In the genomic region with DNA sequence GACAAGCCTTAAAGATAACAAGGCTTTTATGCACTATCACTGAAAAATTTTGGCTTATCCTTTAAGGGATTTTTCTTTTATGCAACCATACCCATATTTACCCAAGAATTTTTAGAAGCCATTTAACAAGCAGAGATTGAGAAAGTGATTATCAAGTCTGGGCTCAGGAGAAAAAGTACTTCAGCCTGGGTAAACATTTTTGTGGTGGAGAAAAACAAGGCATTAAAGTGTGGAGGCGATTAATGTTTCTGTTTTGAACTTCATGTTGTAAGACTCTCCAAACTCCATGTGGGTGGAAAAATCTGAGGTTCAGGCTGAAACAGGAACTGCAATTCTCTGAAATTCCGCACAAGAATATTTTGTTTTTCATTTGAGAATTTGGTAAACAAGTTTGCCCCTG, we compare ENCODE assay signal across 27 cellular contexts.
DNase-seq lines count a peak whose midpoint lies in the region; ATAC-seq and TF ChIP-seq lines count a peak whose summit lies in the region.
"Had no signal": no experiment of that assay in that cellular context is flagged by ENCODE, and none has a peak within 500 bp of the region (broad histone marks: within the 10 kb centered on the region; RNA-seq: fewer than 3 reads in every experiment).

No MANE protein-coding gene starts in this region.

- H2AFZ ChIP-seq in PC-3 (ENCODE audit: low read length): no peak overlapping the region
- no peak overlapping the region for H2AFZ ChIP-seq in smooth muscle cell (ENCODE audit: low read depth)

- no peaks in the 10 kb centered on the region for H3K4me1 Mint-ChIP-seq in activated naive CD4-positive, alpha-beta T cell treated with anti-CD3 and anti-CD28 coated beads, Interleukin-2, amount 10 ng/mL, durations not matched to agents 7 days and 5 days
- H3K4me1 Mint-ChIP-seq in CD8-positive, alpha-beta memory T cell: no peaks in the 10 kb centered on the region
- H3K4me1 Mint-ChIP-seq: activated CD4-positive, alpha-beta memory T cell treated with anti-CD3 and anti-CD28 coated beads, Interleukin-2, amount 10 ng/mL, durations not matched to agents 7 days and 5 days; activated naive CD8-positive, alpha-beta T cell treated with anti-CD3 and anti-CD28 coated beads, Interleukin-2, amount 10 ng/mL, durations not matched to agents 7 days and 5 days; central memory CD8-positive, alpha-beta T cell; IgD-negative memory B cell had no signal

- H3K27me3 ChIP-seq in PC-3 (ENCODE audit: low read length) (no peaks in the 10 kb centered on the region), smooth muscle cell (ENCODE audit: low read depth) (no peaks in the 10 kb centered on the region)
- H3K27me3 ChIP-seq in CD8-positive, alpha-beta memory T cell (ENCODE audit: insufficient read depth, low read length, poor library complexity, severe bottlenecking): no peaks in the 10 kb centered on the region
- H3K27me3 ChIP-seq: MG63, spleen had no signal

- H3K27ac Mint-ChIP-seq in activated naive CD4-positive, alpha-beta T cell treated with anti-CD3 and anti-CD28 coated beads, Interleukin-2, amount 10 ng/mL, durations not matched to agents 7 days and 5 days: no peak overlapping the region
- no peak overlapping the region for H3K27ac Mint-ChIP-seq in CD8-positive, alpha-beta memory T cell
- H3K27ac Mint-ChIP-seq: activated CD4-positive, alpha-beta memory T cell treated with anti-CD3 and anti-CD28 coated beads, Interleukin-2, amount 10 ng/mL, durations not matched to agents 7 days and 5 days; activated naive CD8-positive, alpha-beta T cell treated with anti-CD3 and anti-CD28 coated beads, Interleukin-2, amount 10 ng/mL, durations not matched to agents 7 days and 5 days; CD4-positive, alpha-beta T cell; IgD-negative memory B cell; nephron; T-helper 1 cell treated with Interleukin-12 subunit alpha and Interleukin-12 subunit beta and Interleukin-4 antibody, amounts not matched to agents 30 μg/mL and 1 μg/mL, for 36 hours; type B pancreatic cell had no signal

- H3K36me3 ChIP-seq in PC-3 (ENCODE audit: low read depth, low read length) (no peaks in the 10 kb centered on the region), smooth muscle cell (ENCODE audit: low read depth) (peaks cover 4% of the 10 kb centered on the region)
- H3K36me3 ChIP-seq in CD8-positive, alpha-beta memory T cell (ENCODE audit: insufficient read depth, low read length): no peaks in the 10 kb centered on the region
- H3K36me3 ChIP-seq: MG63, spleen had no signal

- peak overlapping the region; percentile 2 for H3K27ac ChIP-seq in PC-3 (ENCODE audit: low read length)
- peak overlapping the region; percentile 65 for H3K27ac ChIP-seq in smooth muscle cell (ENCODE audit: low read depth)
- H3K27ac ChIP-seq in CD8-positive, alpha-beta memory T cell (ENCODE audit: low read depth, low read length): no peak overlapping the region
- H3K27ac ChIP-seq: SK-N-MC, spleen had no signal

- no peaks in the 10 kb centered on the region for H3K36me3 Mint-ChIP-seq in activated naive CD4-positive, alpha-beta T cell treated with anti-CD3 and anti-CD28 coated beads, Interleukin-2, amount 10 ng/mL, durations not matched to agents 7 days and 5 days
- peaks cover 0 to 3% (median 2%) of the 10 kb centered on the region in 3 donors for H3K36me3 Mint-ChIP-seq in CD8-positive, alpha-beta memory T cell
- H3K36me3 Mint-ChIP-seq: activated naive CD8-positive, alpha-beta T cell treated with anti-CD3 and anti-CD28 coated beads, Interleukin-2, amount 10 ng/mL, durations not matched to agents 7 days and 5 days; type B pancreatic cell had no signal

- H3K9ac ChIP-seq in PC-3 (ENCODE audit: low read length) (no peak overlapping the region), smooth muscle cell (ENCODE audit: low read depth) (no peak overlapping the region)

- no TSS peak for BruUV-seq in PC-3 (replicated peaks; lab: Mats Ljungman, UMichigan)

- 15% methylated on average over 2 of the region's 2 CpGs for WGBS in smooth muscle cell (ENCODE audit: low lambda C conversion rate)

- CTCF ChIA-PET in PC-3 (lab: Charles Lee): no interaction called here
- CTCF ChIA-PET in activated naive CD4-positive, alpha-beta T cell treated with anti-CD3 and anti-CD28 coated beads, Interleukin-2, amount 10 ng/mL, durations not matched to agents 7 days and 5 days (lab: Charles Lee): no interaction called here
- CTCF ChIA-PET in CD8-positive, alpha-beta memory T cell (lab: Charles Lee): no interaction called here

- no peak for ATAC-seq in PC-3

- H3K79me2 ChIP-seq in PC-3 (ENCODE audit: low read length) (no peaks in the 10 kb centered on the region), smooth muscle cell (ENCODE audit: low read depth) (no peaks in the 10 kb centered on the region)

- H3K9me2 ChIP-seq in PC-3 (replicated peaks; ENCODE audit: low read length): no peaks in the 10 kb centered on the region

- H3K4me2 ChIP-seq in PC-3 (ENCODE audit: low read length) (no peak overlapping the region), smooth muscle cell (peak overlapping the region; percentile 40)

- no peaks in the 10 kb centered on the region for H4K20me1 ChIP-seq in PC-3 (ENCODE audit: low read length)
- no peaks in the 10 kb centered on the region for H4K20me1 ChIP-seq in smooth muscle cell (ENCODE audit: low read depth)

- no peaks in the 10 kb centered on the region for H3K27me3 Mint-ChIP-seq in activated naive CD4-positive, alpha-beta T cell treated with anti-CD3 and anti-CD28 coated beads, Interleukin-2, amount 10 ng/mL, durations not matched to agents 7 days and 5 days
- H3K27me3 Mint-ChIP-seq in CD8-positive, alpha-beta memory T cell: peaks cover 0 to 13% of the 10 kb centered on the region in 2 donors
- H3K27me3 Mint-ChIP-seq: activated CD4-positive, alpha-beta memory T cell treated with anti-CD3 and anti-CD28 coated beads, Interleukin-2, amount 10 ng/mL, durations not matched to agents 7 days and 5 days; activated naive CD8-positive, alpha-beta T cell treated with anti-CD3 and anti-CD28 coated beads, Interleukin-2, amount 10 ng/mL, durations not matched to agents 7 days and 5 days; CD4-positive, alpha-beta T cell; central memory CD8-positive, alpha-beta T cell; IgD-negative memory B cell; type B pancreatic cell had no signal

- DNase-seq in EH (ENCODE audit: low read depth) (peak; percentile 56), PC-3 (peak; percentile 7), fibroblast of peridontal ligament (ENCODE audit: extremely low read depth) (peak; percentile 42), smooth muscle cell (lab: John Stamatoyannopoulos, UW; ENCODE audit: unreplicated experiment) (no peak), NCI-H2171 treated with DMSO at 0.1 percent for 48 hours (lab: John Stamatoyannopoulos, UW) (no peak)
- no peak for DNase-seq in activated naive CD4-positive, alpha-beta T cell treated with anti-CD3 and anti-CD28 coated beads, Interleukin-2, amount 10 ng/mL, durations not matched to agents 7 days and 5 days
- DNase-seq in CD8-positive, alpha-beta memory T cell: no peak
- DNase-seq: activated CD4-positive, alpha-beta memory T cell treated with anti-CD3 and anti-CD28 coated beads, Interleukin-2, amount 10 ng/mL, durations not matched to agents 7 days and 5 days; activated CD4-positive, CD25-positive, alpha-beta regulatory T cell treated with anti-CD3 and anti-CD28 coated beads, Interleukin-2, amount 50 U/mL, for 72 hours; activated effector memory CD4-positive, alpha-beta T cell treated with Interleukin-2 at 50 U/mL for 16 hours; activated naive CD8-positive, alpha-beta T cell treated with anti-CD3 and anti-CD28 coated beads, Interleukin-2, amount 10 ng/mL, durations not matched to agents 7 days and 5 days; activated T-cell treated with anti-CD3 and anti-CD28 coated beads for 4 hours; CD4-positive, alpha-beta T cell; dermis blood vessel endothelial cell; glutamatergic neuron; HCEC 1CT; islet precursor cell; MG63; NCI-H2029 treated with DMSO at 0.1 percent for 48 hours; retina; spleen had no signal

- intact Hi-C loops in PC-3 (cut with micrococcal nuclease): no loop called here

- peaks cover 6% of the 10 kb centered on the region for H3K9me3 Mint-ChIP-seq in activated naive CD4-positive, alpha-beta T cell treated with anti-CD3 and anti-CD28 coated beads, Interleukin-2, amount 10 ng/mL, durations not matched to agents 7 days and 5 days
- peaks cover 16 to 33% (median 19%) of the 10 kb centered on the region in 5 donors for H3K9me3 Mint-ChIP-seq in CD8-positive, alpha-beta memory T cell

- H3K4me3 ChIP-seq in PC-3 (ENCODE audit: low read length) (no peak overlapping the region), smooth muscle cell (no peak overlapping the region)
- H3K4me3 ChIP-seq in CD8-positive, alpha-beta memory T cell (ENCODE audit: low read length): no peak overlapping the region
- H3K4me3 ChIP-seq: MG63, SK-N-MC, spleen had no signal

- H3K4me1 ChIP-seq in PC-3 (ENCODE audit: insufficient read depth, low read length): peaks cover 24% of the 10 kb centered on the region
- H3K4me1 ChIP-seq in smooth muscle cell (ENCODE audit: low read depth): no peaks in the 10 kb centered on the region
- H3K4me1 ChIP-seq in CD8-positive, alpha-beta memory T cell (ENCODE audit: insufficient read depth, low read length): no peaks in the 10 kb centered on the region
- H3K4me1 ChIP-seq: spleen had no signal

- TF ChIP-seq CTCF in PC-3 (conservative IDR thresholded peaks at IDR 0.05; ENCODE audit: low read depth, low read length) (no peak), smooth muscle cell (IDR thresholded peaks at IDR 0.05; ENCODE audit: borderline replicate concordance, insufficient read depth, poor library complexity, severe bottlenecking) (peak; percentile 9)

- POLR2A ChIA-PET in PC-3 (lab: Charles Lee; ENCODE audit: unreplicated experiment): no interaction called here
- POLR2A ChIA-PET in CD8-positive, alpha-beta memory T cell (lab: Charles Lee): no interaction called here

- H3K9me3 ChIP-seq in PC-3 (ENCODE audit: low read length): peaks cover 6% of the 10 kb centered on the region
- peaks cover 10% of the 10 kb centered on the region for H3K9me3 ChIP-seq in smooth muscle cell (replicated peaks; ENCODE audit: low read depth)
- no peaks in the 10 kb centered on the region for H3K9me3 ChIP-seq in CD8-positive, alpha-beta memory T cell (ENCODE audit: low read length)

- H3K4me3 Mint-ChIP-seq in activated naive CD4-positive, alpha-beta T cell treated with anti-CD3 and anti-CD28 coated beads, Interleukin-2, amount 10 ng/mL, durations not matched to agents 7 days and 5 days: no peak overlapping the region
- no peak overlapping the region for H3K4me3 Mint-ChIP-seq in CD8-positive, alpha-beta memory T cell
- H3K4me3 Mint-ChIP-seq: activated CD4-positive, alpha-beta memory T cell treated with anti-CD3 and anti-CD28 coated beads, Interleukin-2, amount 10 ng/mL, durations not matched to agents 7 days and 5 days; activated naive CD8-positive, alpha-beta T cell treated with anti-CD3 and anti-CD28 coated beads, Interleukin-2, amount 10 ng/mL, durations not matched to agents 7 days and 5 days; CD4-positive, alpha-beta T cell; central memory CD8-positive, alpha-beta T cell; IgD-negative memory B cell; nephron; T-helper 1 cell treated with Interleukin-12 subunit alpha and Interleukin-12 subunit beta and Interleukin-4 antibody, amounts not matched to agents 30 μg/mL and 1 μg/mL, for 36 hours; type B pancreatic cell had no signal

- H3F3A ChIP-seq in PC-3 (ENCODE audit: low read length, unreplicated experiment): no peaks in the 10 kb centered on the region
- H3F3A ChIP-seq in smooth muscle cell (ENCODE audit: low read depth): no peaks in the 10 kb centered on the region

Comparison
In these comparisons a context has a peak if more than half of its experiments do, and no peak if none do; other contexts are left out.
1. DNase-seq: peak in EH (single experiment), PC-3 (single experiment) and fibroblast of peridontal ligament (single experiment); none in smooth muscle cell (single experiment), activated naive CD4-positive, alpha-beta T cell treated with anti-CD3 and anti-CD28 coated beads, Interleukin-2, amount 10 ng/mL, durations not matched to agents 7 days and 5 days (single experiment), NCI-H2171 treated with DMSO at 0.1 percent for 48 hours (single experiment) and CD8-positive, alpha-beta memory T cell (0 of 5).